Comparison of ENCODE assay signal across 1 cellular context in the genomic region with DNA sequence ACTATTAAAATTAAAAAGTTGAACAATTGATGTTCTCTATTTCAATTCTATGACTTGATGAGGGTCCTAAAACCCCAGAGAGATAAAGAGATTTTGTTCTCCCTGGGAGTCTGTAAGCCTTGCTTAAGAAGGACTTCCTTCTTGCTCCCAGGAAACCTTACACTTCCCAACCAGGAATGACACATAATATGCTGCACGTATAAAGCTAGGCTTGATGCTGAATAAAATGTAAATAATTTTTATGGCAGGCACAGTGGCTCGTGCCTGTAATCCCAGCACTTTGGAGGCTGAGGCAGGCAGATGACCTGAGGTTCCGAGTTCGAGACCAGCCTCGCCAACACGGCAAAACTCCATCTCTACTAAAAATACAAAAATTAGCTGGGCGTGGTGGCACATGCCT.
TF ChIP-seq lines count a peak whose summit lies in the region.

No MANE protein-coding gene starts in this region.

TF ChIP-seq in IMR-90, 13 proteins besides CTCF, POLR2A, EP300 and RAD21 (continued from another document):
- TF ChIP-seq FOS (IDR thresholded peaks at IDR 0.05; ENCODE audit: low read depth, low read length), result no peak
- TF ChIP-seq BHLHE40 (IDR thresholded peaks at IDR 0.05; ENCODE audit: low read depth, low read length), result peak; percentile 83
- TF ChIP-seq SMC3 (IDR thresholded peaks at IDR 0.05; ENCODE audit: low read depth, low read length), result no peak
- no peak for TF ChIP-seq MXI1 (IDR thresholded peaks at IDR 0.05; ENCODE audit: borderline replicate concordance, low read depth, low read length)
- no peak for TF ChIP-seq USF2 (IDR thresholded peaks at IDR 0.05; ENCODE audit: low read depth, low read length)
- TF ChIP-seq MAZ (IDR thresholded peaks at IDR 0.05; ENCODE audit: borderline replicate concordance, low read depth, low read length), result no peak
- TF ChIP-seq RCOR1 (IDR thresholded peaks at IDR 0.05; ENCODE audit: insufficient replicate concordance, low read length), result no peak
- no peak for TF ChIP-seq MAFK (IDR thresholded peaks at IDR 0.05; ENCODE audit: low read depth, low read length)
- no peak for TF ChIP-seq CHD1 (IDR thresholded peaks at IDR 0.05; ENCODE audit: low read depth, low read length)
- TF ChIP-seq RFX5 (IDR thresholded peaks at IDR 0.05; ENCODE audit: low read depth, low read length), result no peak
TF ChIP-seq in IMR-90: peak in this region for 2.
